1 cellular context compared by ENCODE assay signal in genomic region chr12:57645990-57646658, GRCh38. TPM values are rescaled to one million over a fixed set of nuclear protein-coding genes. Genes with fewer than 3 reads are reported as not detected.
"Had no signal": no experiment of that assay in that cellular context is flagged by ENCODE, and none has a peak within 500 bp of the region (broad histone marks: within the 10 kb centered on the region; RNA-seq: fewer than 3 reads in every experiment).

No MANE protein-coding gene starts in this region.

RNA-seq across cellular contexts. Expression of gene B4GALNT1, which starts 13.1 kb away (rescaled TPM):
- polyA plus RNA-seq: naive thymus-derived CD8-positive, alpha-beta T cell had no signal

RNA-seq across cellular contexts. Expression of gene ARHGEF25, which starts 34.9 kb away (rescaled TPM):
- polyA plus RNA-seq: naive thymus-derived CD8-positive, alpha-beta T cell had no signal
